8 cellular contexts compared by ENCODE assay signal in the genomic region with DNA sequence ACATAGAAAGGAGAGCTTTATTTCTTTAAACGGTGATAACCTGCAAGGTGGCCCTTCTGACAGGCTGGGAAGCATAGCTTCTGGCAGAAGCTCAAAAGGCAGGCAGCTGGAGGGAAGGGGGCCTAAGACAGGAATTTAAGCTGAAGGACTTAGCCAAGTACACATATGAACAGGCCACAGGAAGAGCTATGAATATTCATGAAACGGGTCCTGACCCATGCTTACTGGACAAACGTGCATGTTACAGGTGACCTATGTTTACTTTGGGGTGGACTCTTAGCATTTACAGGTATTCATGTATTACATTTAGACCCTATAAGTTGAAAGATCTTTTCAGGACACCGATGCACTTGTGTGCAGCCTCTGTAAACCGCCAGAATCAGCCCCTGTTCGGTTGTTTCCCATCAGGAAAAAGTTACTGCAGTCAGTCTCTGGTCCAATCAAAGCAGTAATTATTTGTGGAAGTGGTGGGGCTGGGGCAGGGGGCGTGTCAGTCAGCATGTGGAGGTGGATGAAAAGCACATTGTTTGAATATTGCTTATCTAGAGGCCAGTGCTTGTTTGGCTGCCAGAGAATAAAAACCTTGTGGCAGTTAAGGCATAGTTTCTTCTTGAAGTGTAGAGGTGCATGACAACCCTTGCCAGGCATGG. TPM values are rescaled to one million over a fixed set of nuclear protein-coding genes. Genes with fewer than 3 reads are reported as not detected.
DNase-seq lines count a peak whose midpoint lies in the region; ATAC-seq and TF ChIP-seq lines count a peak whose summit lies in the region.

No MANE protein-coding gene starts in this region.

- peak overlapping the region; percentile 33 for H3K27ac ChIP-seq in CD8-positive, alpha-beta memory T cell (ENCODE audit: low read depth, low read length)
- H3K27ac ChIP-seq in neutrophil = peak overlapping the region; percentile 91

- H3K79me2 ChIP-seq in Loucy (ENCODE audit: insufficient read depth, low read length) = peaks cover 42% of the 10 kb centered on the region

- no peak for ATAC-seq in HG02642 (IDR thresholded peaks at IDR 0.05; ENCODE audit: poor library complexity, unreplicated experiment)
- ATAC-seq in HG02981 (IDR thresholded peaks at IDR 0.05; ENCODE audit: unreplicated experiment) = no peak

- H2AFZ ChIP-seq in Loucy (ENCODE audit: low read length) = no peak overlapping the region

- no peaks in the 10 kb centered on the region for H3K9me2 ChIP-seq in Loucy (replicated peaks; ENCODE audit: low read depth, low read length)

- no peak for TF ChIP-seq CTCF in Loucy (conservative IDR thresholded peaks at IDR 0.05; ENCODE audit: low read length)
- TF ChIP-seq CTCF in neutrophil (IDR thresholded peaks at IDR 0.05) = no peak

- CTCF ChIA-PET in CD8-positive, alpha-beta memory T cell (lab: Charles Lee) = interaction anchor here (1.6 to 2.8 kb wide), 2 partner anchors 9 to 248 kb away, joined by 3 to 40 read pairs; a partner anchor contains a TSS

- peaks cover 0 to 3% (median 0%) of the 10 kb centered on the region in 5 donors for H3K9me3 Mint-ChIP-seq in CD8-positive, alpha-beta memory T cell

- peak overlapping the region; percentile 64 for H3K9ac ChIP-seq in Loucy (ENCODE audit: low read depth, low read length, poor library complexity, severe bottlenecking)

- peaks cover 0 to 6% of the 10 kb centered on the region in 2 donors for H3K27me3 Mint-ChIP-seq in CD8-positive, alpha-beta memory T cell

- peaks cover 35 to 49% (median 42%) of the 10 kb centered on the region in 3 donors for H3K4me1 Mint-ChIP-seq in CD8-positive, alpha-beta memory T cell

- no peaks in the 10 kb centered on the region for H3K9me3 ChIP-seq in CD8-positive, alpha-beta memory T cell (ENCODE audit: low read length)
- H3K9me3 ChIP-seq in Loucy (ENCODE audit: insufficient read depth, low read depth, low read length) (no peaks in the 10 kb centered on the region), neutrophil (no peaks in the 10 kb centered on the region)

- POLR2A ChIA-PET in CD8-positive, alpha-beta memory T cell (lab: Charles Lee) = interaction anchor here (1.8 to 3.3 kb wide), 2 partner anchors 9 to 61 kb away, joined by 30 read pairs; a partner anchor contains a TSS

- peaks cover 3% of the 10 kb centered on the region; the same call in 1 of the 2 replicates for H3F3A ChIP-seq in Loucy (ENCODE audit: low read depth)

- peaks cover 26% of the 10 kb centered on the region for H4K20me1 ChIP-seq in Loucy (ENCODE audit: insufficient read depth, low read length, poor library complexity, severe bottlenecking)

- H3K27ac Mint-ChIP-seq in CD8-positive, alpha-beta memory T cell = peak overlapping the region in 7 of 8 donors; percentile 92 to 100 (median 99)

- H3K36me3 ChIP-seq in CD8-positive, alpha-beta memory T cell (ENCODE audit: insufficient read depth, low read length) = peaks cover 11% of the 10 kb centered on the region
- H3K36me3 ChIP-seq in Loucy (ENCODE audit: insufficient read depth, low read length) (peaks cover 11% of the 10 kb centered on the region; the same call in 1 of the 2 replicates), neutrophil (peaks cover 3% of the 10 kb centered on the region)

- peak overlapping the region; percentile 92 for H3K4me2 ChIP-seq in Loucy (ENCODE audit: low read depth, low read length, poor library complexity, severe bottlenecking)

- DNase-seq in CD8-positive, alpha-beta memory T cell = no peak
- peak; percentile 26 for DNase-seq in cerebellar cortex (ENCODE audit: low spot score)
- no peak for DNase-seq in stimulated activated CD4-positive, alpha-beta T cell treated with anti-CD3 and anti-CD28 coated beads, Interleukin-4, amount 100 ng/mL, for 24 hours
- no peak for DNase-seq in NCI-H2171 (lab: John Stamatoyannopoulos, UW)

- no peaks in the 10 kb centered on the region for H3K27me3 ChIP-seq in CD8-positive, alpha-beta memory T cell (ENCODE audit: insufficient read depth, low read length, poor library complexity, severe bottlenecking)
- H3K27me3 ChIP-seq in Loucy (ENCODE audit: insufficient read depth, low read length, poor library complexity, severe bottlenecking) = no peaks in the 10 kb centered on the region
- no peaks in the 10 kb centered on the region for H3K27me3 ChIP-seq in neutrophil

- H3K4me3 ChIP-seq in CD8-positive, alpha-beta memory T cell (ENCODE audit: low read length) = no peak overlapping the region
- peak overlapping the region; percentile 79 for H3K4me3 ChIP-seq in Loucy (ENCODE audit: low read length, poor library complexity, severe bottlenecking)
- no peak overlapping the region for H3K4me3 ChIP-seq in neutrophil (ENCODE audit: low read depth in 1 of 2, low read length in 1 of 2)

- peak overlapping the region; percentile 19 to 100 (median 37) for H3K4me3 Mint-ChIP-seq in CD8-positive, alpha-beta memory T cell

- H3K4me1 ChIP-seq in CD8-positive, alpha-beta memory T cell (ENCODE audit: insufficient read depth, low read length) = peaks cover 26% of the 10 kb centered on the region
- H3K4me1 ChIP-seq in Loucy (ENCODE audit: insufficient read depth, low read length, poor library complexity, severe bottlenecking) (peaks cover 38% of the 10 kb centered on the region), neutrophil (ENCODE audit: control insufficient read depth in 1 of 2, insufficient read depth in 1 of 2, low read depth in 1 of 2, low read length in 1 of 2) (peaks cover 42 to 44% of the 10 kb centered on the region in 2 experiments)

- H3K36me3 Mint-ChIP-seq in CD8-positive, alpha-beta memory T cell = peaks cover 0 to 26% (median 0%) of the 10 kb centered on the region in 3 donors

RNA-seq across cellular contexts. Expression of a gene that starts 2.9 kb away (rescaled TPM):
- 10 to 100 TPM; 11.9 to 12.5 TPM for total RNA-seq in CD8-positive, alpha-beta memory T cell
- 3.8 TPM for polyA plus RNA-seq in CD8-positive, alpha-beta memory T cell

RNA-seq across cellular contexts. Expression of a gene that starts 8.5 kb away (rescaled TPM):
- 10 to 100 TPM; 48.9 to 52.9 TPM for total RNA-seq in CD8-positive, alpha-beta memory T cell
- 65.0 TPM for polyA plus RNA-seq in CD8-positive, alpha-beta memory T cell
